ENCODE assay signal across 23 cellular contexts in the genomic region with DNA sequence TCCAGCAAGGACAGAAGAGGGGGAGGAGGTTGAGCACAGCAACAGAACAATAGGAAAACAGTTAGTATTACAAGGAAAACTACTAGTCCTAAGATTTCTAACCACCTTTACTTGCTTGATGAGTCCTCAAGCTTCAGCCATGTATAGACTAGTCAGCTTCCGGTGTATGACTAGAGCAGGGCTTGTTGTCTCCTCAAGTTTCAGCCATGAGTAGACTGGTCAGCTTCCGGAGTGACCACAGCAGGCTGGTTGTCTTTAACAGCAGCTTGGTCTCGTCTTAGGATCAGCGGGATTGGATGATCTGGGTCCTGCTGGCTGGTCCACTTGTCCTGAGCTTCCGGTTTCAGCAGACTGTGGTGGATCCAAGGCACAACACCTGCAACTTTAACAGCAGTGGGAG. TPM values are rescaled to one million over a fixed set of nuclear protein-coding genes. Genes with fewer than 3 reads are reported as not detected.
DNase-seq lines count a peak whose midpoint lies in the region; ATAC-seq and TF ChIP-seq lines count a peak whose summit lies in the region.
"Had no signal": no experiment of that assay in that cellular context is flagged by ENCODE, and none has a peak within 500 bp of the region (broad histone marks: within the 10 kb centered on the region; RNA-seq: fewer than 3 reads in every experiment).

No MANE protein-coding gene starts in this region.

- no peak overlapping the region for H3K14ac ChIP-seq in IMR-90 (replicated peaks; ENCODE audit: low read depth, low read length)

- no peak overlapping the region for H3K27ac Mint-ChIP-seq in osteocyte (ENCODE audit: unreplicated experiment)
- H3K27ac Mint-ChIP-seq: CD4-positive, alpha-beta T cell had no signal

- no peak overlapping the region for H3K18ac ChIP-seq in IMR-90 (ENCODE audit: low read depth, low read length)

- H3K27ac ChIP-seq in IMR-90 (ENCODE audit: insufficient read depth, low read length): no peak overlapping the region
- H3K27ac ChIP-seq: BLaER1, Peyer's patch, SJSA1 had no signal

- no peak overlapping the region for H3K4ac ChIP-seq in IMR-90 (ENCODE audit: low read depth, low read length)

- no peaks in the 10 kb centered on the region for H3K9me3 ChIP-seq in IMR-90 (ENCODE audit: control insufficient read depth, insufficient read depth, low read length)
- H3K9me3 ChIP-seq: BLaER1, Peyer's patch had no signal

- no peak overlapping the region for H2AK9ac ChIP-seq in IMR-90 (replicated peaks; ENCODE audit: low read depth, low read length, poor library complexity)

- H4K20me1 ChIP-seq in IMR-90 (ENCODE audit: insufficient read depth, low read length): no peaks in the 10 kb centered on the region
- H4K20me1 ChIP-seq: BLaER1 had no signal

- no peak overlapping the region for H2BK120ac ChIP-seq in IMR-90 (ENCODE audit: low read depth, low read length)

- H3K4me1 Mint-ChIP-seq in osteocyte (ENCODE audit: unreplicated experiment): no peaks in the 10 kb centered on the region

- dilution Hi-C loops in IMR-90 (cut with HindIII; ENCODE audit: low sequenced_read_pairs, unreplicated experiment): no loop called here

- H3K4me3 Mint-ChIP-seq in osteocyte (ENCODE audit: unreplicated experiment): no peak overlapping the region
- H3K4me3 Mint-ChIP-seq: CD4-positive, alpha-beta T cell had no signal

- H3K36me3 ChIP-seq in IMR-90 (ENCODE audit: control insufficient read depth, insufficient read depth, low read length) (no peaks in the 10 kb centered on the region), H7 (replicated peaks; ENCODE audit: control insufficient read depth, insufficient read depth, low read length) (no peaks in the 10 kb centered on the region)
- H3K36me3 ChIP-seq: BLaER1, HAP-1, Peyer's patch, SJSA1 had no signal

- H4K8ac ChIP-seq in IMR-90 (ENCODE audit: low read depth in 2 of 2, low read length in 2 of 2): no peak overlapping the region

- no peak for TF ChIP-seq POLR2A in IMR-90 (IDR thresholded peaks at IDR 0.05; ENCODE audit: low read depth, low read length)

- peak overlapping the region; percentile 26 for H2BK5ac ChIP-seq in IMR-90 (ENCODE audit: low read depth, low read length, poor library complexity, severe bottlenecking)

- in situ Hi-C loops in IMR-90 (cut with MboI; ENCODE audit: low sequenced_read_pairs): no loop called here

- no peak overlapping the region for H3K56ac ChIP-seq in IMR-90 (ENCODE audit: extremely low read depth, insufficient read depth, low read length)

- H3K79me1 ChIP-seq in IMR-90 (ENCODE audit: low read depth in 1 of 2, low read length in 2 of 2): no peaks in the 10 kb centered on the region

- no peak overlapping the region for H4K5ac ChIP-seq in IMR-90 (ENCODE audit: low read depth, low read length)

- TF ChIP-seq CTCF in IMR-90 (conservative IDR thresholded peaks at IDR 0.05; ENCODE audit: low read depth, low read length) (no peak), choroid plexus epithelial cell (conservative IDR thresholded peaks at IDR 0.05; ENCODE audit: low read depth, low read length) (no peak), osteocyte (IDR thresholded peaks at IDR 0.05) (no peak)

- no peak overlapping the region for H3K4me3 ChIP-seq in IMR-90 (ENCODE audit: insufficient read depth, low read depth, low read length)
- no peak overlapping the region for H3K4me3 ChIP-seq in choroid plexus epithelial cell (ENCODE audit: low read depth, low read length)
- no peak overlapping the region for H3K4me3 ChIP-seq in H7 (ENCODE audit: insufficient read depth, low read depth, low read length)
- H3K4me3 ChIP-seq: BLaER1, HAP-1, Peyer's patch, SJSA1 had no signal

- H3K27me3 Mint-ChIP-seq in osteocyte (ENCODE audit: unreplicated experiment): peaks cover 45% of the 10 kb centered on the region

- CTCF ChIA-PET in IMR-90 (lab: Yijun Ruan, JAX): no interaction called here

- no peak overlapping the region for H3K9ac ChIP-seq in IMR-90 (ENCODE audit: low read depth, low read length)
- H3K9ac ChIP-seq: BLaER1 had no signal

- peak; percentile 61; the same call in 1 of the 2 replicates for ATAC-seq in IMR-90 (ENCODE audit: low read depth)
- ATAC-seq: Right ventricle myocardium inferior had no signal

- H3K23ac ChIP-seq in IMR-90 (ENCODE audit: low read depth, low read length): no peak overlapping the region

- H4K91ac ChIP-seq in IMR-90 (ENCODE audit: insufficient read depth, low read depth, low read length): no peak overlapping the region

- DNase-seq in ELR (ENCODE audit: low read depth) (peak; percentile 61), IMR-90 (peak; percentile 64), choroid plexus epithelial cell (ENCODE audit: low read depth) (peak; percentile 19), osteocyte (ENCODE audit: extremely low spot score, unreplicated experiment) (peak; percentile 27), NCI-H2081 (lab: John Stamatoyannopoulos, UW) (no peak), H7 (no peak), NK-92 (lab: John Stamatoyannopoulos, UW; ENCODE audit: unreplicated experiment) (no peak)
- DNase-seq: ACHN; Caco-2; CD4-positive, alpha-beta T cell; Kasumi-1; NCI-H1092 treated with DMSO at 0.1 percent for 48 hours; NCI-H1436 treated with DMSO at 0.1 percent for 48 hours; NCI-H1930; NCI-H226; NCI-H524 treated with DMSO at 0.1 percent for 48 hours; NCI-H82; Peyer's patch had no signal

- H2AK5ac ChIP-seq in IMR-90 (ENCODE audit: low read depth, low read length): no peak overlapping the region

- no peak overlapping the region for H2AFZ ChIP-seq in IMR-90 (replicated peaks; ENCODE audit: low read length, poor library complexity)

- no peaks in the 10 kb centered on the region for H3K4me1 ChIP-seq in IMR-90 (ENCODE audit: control insufficient read depth, insufficient read depth, low read length)
- H3K4me1 ChIP-seq: BLaER1, HAP-1, Peyer's patch, SJSA1 had no signal

- POLR2A ChIA-PET in IMR-90 (lab: Charles Lee; ENCODE audit: unreplicated experiment): no interaction called here

- no peak overlapping the region for H3K4me2 ChIP-seq in IMR-90 (ENCODE audit: low read depth, low read length)
- H3K4me2 ChIP-seq: BLaER1 had no signal

- H2BK20ac ChIP-seq in IMR-90 (ENCODE audit: low read depth, low read length): no peak overlapping the region

- no peaks in the 10 kb centered on the region for H3K36me3 Mint-ChIP-seq in osteocyte (ENCODE audit: unreplicated experiment)

- no TSS peak for BruUV-seq in IMR-90 (replicated peaks; lab: Mats Ljungman, UMichigan)

- peaks cover 3% of the 10 kb centered on the region for H3K9me3 Mint-ChIP-seq in osteocyte (ENCODE audit: unreplicated experiment)
- H3K9me3 Mint-ChIP-seq: CD4-positive, alpha-beta T cell had no signal

- H3K9me1 ChIP-seq in IMR-90 (ENCODE audit: insufficient read depth, low read length): no peaks in the 10 kb centered on the region

- H2BK15ac ChIP-seq in IMR-90 (ENCODE audit: low read depth, low read length): no peak overlapping the region

- intact Hi-C loops in IMR-90 (cut with micrococcal nuclease): no loop called here

- no peak for TF ChIP-seq RAD21 in IMR-90 (IDR thresholded peaks at IDR 0.05; ENCODE audit: low read length)

- WGBS in IMR-90 (ENCODE audit: extremely low coverage in 2 of 2, insufficient read length in 1 of 2), 2 experiments: no CpG with 5 or more reads among the region's 5 CpGs

- H3K27me3 ChIP-seq in IMR-90 (ENCODE audit: control insufficient read depth, insufficient read depth, low read length) (no peaks in the 10 kb centered on the region; the same call in 1 of the 2 replicates), H7 (ENCODE audit: control insufficient read depth, insufficient read depth, low read length) (no peaks in the 10 kb centered on the region)
- H3K27me3 ChIP-seq: BLaER1, Peyer's patch, SJSA1 had no signal

TF ChIP-seq in IMR-90, 13 proteins besides CTCF, POLR2A, EP300 and RAD21 (continues in another document):
- TF ChIP-seq MAZ (IDR thresholded peaks at IDR 0.05; ENCODE audit: borderline replicate concordance, low read depth, low read length): no peak
- TF ChIP-seq CHD1 (IDR thresholded peaks at IDR 0.05; ENCODE audit: low read depth, low read length): no peak
- TF ChIP-seq MAFK (IDR thresholded peaks at IDR 0.05; ENCODE audit: low read depth, low read length): no peak
- no peak for TF ChIP-seq MXI1 (IDR thresholded peaks at IDR 0.05; ENCODE audit: borderline replicate concordance, low read depth, low read length)
- no peak for TF ChIP-seq FOS (IDR thresholded peaks at IDR 0.05; ENCODE audit: low read depth, low read length)
- TF ChIP-seq CEBPB (IDR thresholded peaks at IDR 0.05; ENCODE audit: low read depth, low read length): no peak
- TF ChIP-seq, protein P1, sequence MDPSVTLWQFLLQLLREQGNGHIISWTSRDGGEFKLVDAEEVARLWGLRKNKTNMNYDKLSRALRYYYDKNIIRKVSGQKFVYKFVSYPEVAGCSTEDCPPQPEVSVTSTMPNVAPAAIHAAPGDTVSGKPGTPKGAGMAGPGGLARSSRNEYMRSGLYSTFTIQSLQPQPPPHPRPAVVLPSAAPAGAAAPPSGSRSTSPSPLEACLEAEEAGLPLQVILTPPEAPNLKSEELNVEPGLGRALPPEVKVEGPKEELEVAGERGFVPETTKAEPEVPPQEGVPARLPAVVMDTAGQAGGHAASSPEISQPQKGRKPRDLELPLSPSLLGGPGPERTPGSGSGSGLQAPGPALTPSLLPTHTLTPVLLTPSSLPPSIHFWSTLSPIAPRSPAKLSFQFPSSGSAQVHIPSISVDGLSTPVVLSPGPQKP (IDR thresholded peaks at IDR 0.05; ENCODE audit: borderline replicate concordance, low read depth, low read length): no peak
- no peak for TF ChIP-seq RFX5 (IDR thresholded peaks at IDR 0.05; ENCODE audit: low read depth, low read length)
- TF ChIP-seq NFE2L2 (IDR thresholded peaks at IDR 0.05; ENCODE audit: low read depth, low read length): no peak
- no peak for TF ChIP-seq RCOR1 (IDR thresholded peaks at IDR 0.05; ENCODE audit: insufficient replicate concordance, low read length)

RNA-seq across cellular contexts. Expression of a gene that starts 10.6 kb away (rescaled TPM):
- 10.8 and 12.7 TPM in 2 replicates for total RNA-seq in IMR-90 (2012; rRNA removed)
- polyA plus RNA-seq in IMR-90 (2012; rRNA removed): 6.4 and 7.4 TPM in 2 replicates
- polyA plus RNA-seq in IMR-90 (2012; cell fraction: cytosol; rRNA removed): 1.2 and 1.5 TPM in 2 replicates
- polyA plus RNA-seq in IMR-90 (2012; cell fraction: nucleus; rRNA removed; ENCODE audit: low replicate concordance): 7.2 and 19.6 TPM in 2 replicates
- total RNA-seq in osteocyte: 3.7 and 4.5 TPM in 2 replicates
- total RNA-seq in H7 (2014; rRNA removed; shearing (Covaris generic)): 2.7 and 3.0 TPM in 2 replicates
- total RNA-seq: OCI-LY7 had no signal

RNA-seq across cellular contexts. Expression of a gene that starts 21.2 kb away (rescaled TPM):
- total RNA-seq in IMR-90 (2012; rRNA removed): 2.2 and 3.1 TPM in 2 replicates
- 1.0 and 1.3 TPM in 2 replicates for polyA plus RNA-seq in IMR-90 (2012; rRNA removed)
- polyA plus RNA-seq in IMR-90 (2012; cell fraction: cytosol; rRNA removed): 0.29 and 0.76 TPM in 2 replicates
- polyA plus RNA-seq in IMR-90 (2012; cell fraction: nucleus; rRNA removed; ENCODE audit: low replicate concordance): 1.3 and 2.7 TPM in 2 replicates
- 1.7 and 2.4 TPM in 2 replicates for total RNA-seq in osteocyte
- total RNA-seq in H7 (2014; rRNA removed; shearing (Covaris generic)): 3.7 and 4.9 TPM in 2 replicates

Comparison
In these comparisons a context has a peak if more than half of its experiments do, and no peak if none do; other contexts are left out.
1. DNase-seq: peak in ELR (single experiment), IMR-90 (single experiment), choroid plexus epithelial cell (single experiment) and osteocyte (single experiment); none in NCI-H2081 (0 of 2), H7 (single experiment) and NK-92 (single experiment).